In the genomic region with DNA sequence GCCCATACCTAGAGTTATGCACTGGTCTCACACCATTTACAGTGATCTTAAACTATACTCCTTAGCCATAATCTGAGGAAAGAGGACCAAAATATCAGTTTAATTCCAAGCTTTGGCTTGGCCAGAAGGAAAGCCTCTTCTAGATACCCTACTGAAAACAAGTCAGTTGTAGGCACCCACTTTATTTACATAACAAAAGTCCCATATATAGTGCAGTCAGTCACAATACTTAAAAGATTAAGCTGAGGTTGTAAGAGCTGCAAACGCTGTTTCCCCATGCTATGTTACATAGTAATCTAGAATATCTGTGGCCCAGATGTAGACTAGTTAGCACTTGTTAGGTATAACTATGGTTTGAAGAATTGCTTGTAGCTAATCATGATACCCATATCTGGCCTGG, we compare ENCODE assay signal across 27 cellular contexts.
DNase-seq lines count a peak whose midpoint lies in the region; ATAC-seq and TF ChIP-seq lines count a peak whose summit lies in the region.
"Had no signal": no experiment of that assay in that cellular context is flagged by ENCODE, and none has a peak within 500 bp of the region (broad histone marks: within the 10 kb centered on the region; RNA-seq: fewer than 3 reads in every experiment).

No MANE protein-coding gene starts in this region.

- no peaks in the 10 kb centered on the region for H3K27me3 Mint-ChIP-seq in CD4-positive, CD25-positive, alpha-beta regulatory T cell
- H3K27me3 Mint-ChIP-seq in brain = peaks cover 19% of the 10 kb centered on the region
- H3K27me3 Mint-ChIP-seq: IgD-negative memory B cell had no signal

- peaks cover 11% of the 10 kb centered on the region for H3K4me1 ChIP-seq in CD4-positive, CD25-positive, alpha-beta regulatory T cell (ENCODE audit: control insufficient read depth, insufficient read depth, low read length, poor library complexity, severe bottlenecking)
- H3K4me1 ChIP-seq in HUES48 (ENCODE audit: control insufficient read depth, insufficient read depth, low read length) (peaks cover 14% of the 10 kb centered on the region), mesenchymal stem cell (ENCODE audit: control insufficient read depth, insufficient read depth, low read depth, low read length) (peaks cover 5% of the 10 kb centered on the region)

- no peak overlapping the region for H2BK15ac ChIP-seq in mesenchymal stem cell (ENCODE audit: low read depth, poor library complexity, severe bottlenecking)

- no peak overlapping the region for H2AFZ ChIP-seq in mesenchymal stem cell (ENCODE audit: low read depth, low read length)

- H2BK120ac ChIP-seq in mesenchymal stem cell (ENCODE audit: low read depth, low read length) = no peak overlapping the region

- H3K27me3 ChIP-seq in CD4-positive, CD25-positive, alpha-beta regulatory T cell (ENCODE audit: control insufficient read depth, insufficient read depth, low read length) = no peaks in the 10 kb centered on the region
- no peaks in the 10 kb centered on the region for H3K27me3 ChIP-seq in HUES48 (ENCODE audit: control insufficient read depth, insufficient read depth, low read length)
- H3K27me3 ChIP-seq in mesenchymal stem cell (ENCODE audit: control insufficient read depth in 1 of 2, insufficient read depth in 1 of 2, low read length in 2 of 2) = no peaks in the 10 kb centered on the region
- H3K27me3 ChIP-seq: BE2C had no signal

- H3K36me3 Mint-ChIP-seq in CD4-positive, CD25-positive, alpha-beta regulatory T cell = peaks cover 40% of the 10 kb centered on the region
- peaks cover 28% of the 10 kb centered on the region for H3K36me3 Mint-ChIP-seq in brain
- H3K36me3 Mint-ChIP-seq: IgD-negative memory B cell had no signal

- no peak for TF ChIP-seq CTCF in brain (conservative IDR thresholded peaks at IDR 0.05)

- H3K4me2 ChIP-seq in mesenchymal stem cell (ENCODE audit: low read length, poor library complexity, severe bottlenecking) = no peak overlapping the region
- H3K4me2 ChIP-seq: KMS-11 had no signal

- no peak overlapping the region for H3K18ac ChIP-seq in mesenchymal stem cell (ENCODE audit: low read depth in 1 of 2, low read length in 2 of 2)

- no peak overlapping the region for H2AK5ac ChIP-seq in mesenchymal stem cell (ENCODE audit: low read length, severe bottlenecking)

- no peak overlapping the region for H3K14ac ChIP-seq in mesenchymal stem cell (ENCODE audit: low read length in 2 of 2)

- WGBS in mesenchymal stem cell = 43% methylated on average over 1 of the region's 1 CpG

- no peak overlapping the region for H3K4ac ChIP-seq in mesenchymal stem cell (ENCODE audit: low read depth in 1 of 2, low read length in 2 of 2)

- H3K9me3 ChIP-seq in CD4-positive, CD25-positive, alpha-beta regulatory T cell (ENCODE audit: control insufficient read depth in 2 of 2, low read length in 2 of 2) = no peaks in the 10 kb centered on the region
- H3K9me3 ChIP-seq in HUES48 (ENCODE audit: control insufficient read depth, insufficient read depth, low read length) = no peaks in the 10 kb centered on the region
- no peaks in the 10 kb centered on the region for H3K9me3 ChIP-seq in mesenchymal stem cell (ENCODE audit: control insufficient read depth, low read length)
- H3K9me3 ChIP-seq: BE2C, HAP-1 had no signal

- no peak for ATAC-seq in CD4-positive, CD25-positive, alpha-beta regulatory T cell (ENCODE audit: low read depth in 2 of 2)

- H3K4me1 Mint-ChIP-seq in CD4-positive, CD25-positive, alpha-beta regulatory T cell = peaks cover 39 to 73% (median 51%) of the 10 kb centered on the region in 4 donors
- peaks cover 46% of the 10 kb centered on the region for H3K4me1 Mint-ChIP-seq in brain
- H3K4me1 Mint-ChIP-seq: IgD-negative memory B cell had no signal

- no peak overlapping the region for H4K8ac ChIP-seq in mesenchymal stem cell (ENCODE audit: low read length)

- H3K9ac ChIP-seq in HUES48 (ENCODE audit: low read depth, low read length) = no peak overlapping the region
- H3K9ac ChIP-seq in mesenchymal stem cell (ENCODE audit: low read length) = no peak overlapping the region
- H3K9ac ChIP-seq: KMS-11 had no signal

- peaks cover 5% of the 10 kb centered on the region for H3K79me1 ChIP-seq in mesenchymal stem cell (replicated peaks; ENCODE audit: low read length, poor library complexity, severe bottlenecking)

- peaks cover 18% of the 10 kb centered on the region for H3K36me3 ChIP-seq in CD4-positive, CD25-positive, alpha-beta regulatory T cell (ENCODE audit: control insufficient read depth, insufficient read depth, low read length)
- H3K36me3 ChIP-seq in HUES48 (ENCODE audit: control insufficient read depth, insufficient read depth, low read length) = no peaks in the 10 kb centered on the region
- H3K36me3 ChIP-seq in mesenchymal stem cell (ENCODE audit: control insufficient read depth in 1 of 2, insufficient read depth in 2 of 2, low read depth in 1 of 2, low read length in 2 of 2) = peaks cover 0 to 3% of the 10 kb centered on the region in 2 experiments
- H3K36me3 ChIP-seq: BE2C, HAP-1 had no signal

- H2BK12ac ChIP-seq in mesenchymal stem cell (ENCODE audit: low read length in 2 of 2) = no peak overlapping the region

- no peak overlapping the region for H3K27ac ChIP-seq in CD4-positive, CD25-positive, alpha-beta regulatory T cell (ENCODE audit: insufficient read depth, low read length, poor library complexity, severe bottlenecking)
- H3K27ac ChIP-seq in HUES48 (ENCODE audit: low read depth, low read length) = no peak overlapping the region
- H3K27ac ChIP-seq in mesenchymal stem cell (ENCODE audit: low read length, poor library complexity, severe bottlenecking) = peak overlapping the region; percentile 52
- H3K27ac ChIP-seq: KMS-11 had no signal

- no peak for DNase-seq in CD4-positive, CD25-positive, alpha-beta regulatory T cell
- DNase-seq in mesenchymal stem cell = no peak
- no peak for DNase-seq in GM19238 (ENCODE audit: insufficient read length, low spot score)
- DNase-seq in mesenteric fat pad (ENCODE audit: low spot score) = no peak
- no peak for DNase-seq in Kasumi-1 (lab: John Stamatoyannopoulos, UW)
- DNase-seq: 8988T, ACHN, BE2C, EL, GDM1, GOT3, HFFc6, NCI-H1048, NCI-H1417, NCI-H1694, NCI-H2081, NCI-H2171, NCI-H226, NCI-H510A, NCI-H69, RPMI8226, SHP77 had no signal

- H3K27ac Mint-ChIP-seq in CD4-positive, CD25-positive, alpha-beta regulatory T cell = peak overlapping the region; percentile 3 to 65 (median 52)
- H3K27ac Mint-ChIP-seq in brain = peak overlapping the region in 3 of 5 experiments; percentile 9 to 20 (median 19)
- H3K27ac Mint-ChIP-seq: HFFc6 had no signal

- no peak overlapping the region for H3K4me3 Mint-ChIP-seq in CD4-positive, CD25-positive, alpha-beta regulatory T cell
- peak overlapping the region in 2 of 5 experiments; percentile 3 to 8 for H3K4me3 Mint-ChIP-seq in brain
- H3K4me3 Mint-ChIP-seq: HFFc6, IgD-negative memory B cell had no signal

- no peak overlapping the region for H3K4me3 ChIP-seq in CD4-positive, CD25-positive, alpha-beta regulatory T cell (ENCODE audit: low read depth, low read length)
- peak overlapping the region; percentile 7; the same call in 1 of the 2 replicates for H3K4me3 ChIP-seq in HUES48 (ENCODE audit: low read depth, low read length)
- H3K4me3 ChIP-seq in mesenchymal stem cell (ENCODE audit: insufficient read depth in 1 of 2, low read depth in 1 of 2, low read length in 2 of 2) = no peak overlapping the region
- H3K4me3 ChIP-seq: HAP-1 had no signal

- H2BK5ac ChIP-seq in mesenchymal stem cell (ENCODE audit: low read depth, low read length, poor library complexity, severe bottlenecking) = no peak overlapping the region

- no peak overlapping the region for H3K23ac ChIP-seq in mesenchymal stem cell (ENCODE audit: low read length in 2 of 2)

- H4K91ac ChIP-seq in mesenchymal stem cell (ENCODE audit: low read length) = no peak overlapping the region

- no peaks in the 10 kb centered on the region for H3K9me3 Mint-ChIP-seq in CD4-positive, CD25-positive, alpha-beta regulatory T cell
- H3K9me3 Mint-ChIP-seq in brain = no peaks in the 10 kb centered on the region
- H3K9me3 Mint-ChIP-seq: HFFc6, IgD-negative memory B cell had no signal
